10 cellular contexts compared by ENCODE assay signal in genomic region chr4:70996014-70996353, GRCh38. TPM values are rescaled to one million over a fixed set of nuclear protein-coding genes. Genes with fewer than 3 reads are reported as not detected.
DNase-seq lines count a peak whose midpoint lies in the region; ATAC-seq and TF ChIP-seq lines count a peak whose summit lies in the region.
"Had no signal": no experiment of that assay in that cellular context is flagged by ENCODE, and none has a peak within 500 bp of the region (broad histone marks: within the 10 kb centered on the region; RNA-seq: fewer than 3 reads in every experiment).

No MANE protein-coding gene starts in this region.

- H3K9me3 Mint-ChIP-seq in activated CD8-positive, alpha-beta memory T cell treated with anti-CD3 and anti-CD28 coated beads, Interleukin-2, amount 10 ng/mL, durations not matched to agents 7 days and 5 days (ENCODE audit: low read depth): no peaks in the 10 kb centered on the region
- H3K9me3 Mint-ChIP-seq in endodermal cell: peaks cover 25% of the 10 kb centered on the region
- peaks cover 6% of the 10 kb centered on the region for H3K9me3 Mint-ChIP-seq in stimulated activated naive CD8-positive, alpha-beta T cell treated with anti-CD3 and anti-CD28 coated beads, Interleukin-15, Interleukin-2, amounts not matched to agents 100 ng/mL and 50 ng/mL, for 24 hours

- H3K4me3 ChIP-seq in SU-DHL-6 (ENCODE audit: insufficient read depth, low read length, poor library complexity, severe bottlenecking) (peak overlapping the region; percentile 91), endodermal cell (ENCODE audit: low read length) (peak overlapping the region; percentile 51)
- H3K4me3 ChIP-seq: thoracic aorta had no signal

- WGBS in endodermal cell (ENCODE audit: insufficient coverage in 1 of 2, insufficient read length in 1 of 2), 2 experiments: 84 to 89% methylated on average over 4 of the region's 4 CpGs

- peak; percentile 54 for DNase-seq in activated CD8-positive, alpha-beta memory T cell treated with anti-CD3 and anti-CD28 coated beads, Interleukin-2, amount 10 ng/mL, durations not matched to agents 7 days and 5 days
- no peak for DNase-seq in activated CD8-positive, alpha-beta memory T cell treated with anti-CD3 and anti-CD28 coated beads, Interleukin-2, amount 50 U/mL, for 48 hours
- DNase-seq in endodermal cell: no peak
- DNase-seq: effector CD8-positive, alpha-beta T cell had no signal

- H3K27me3 ChIP-seq in SU-DHL-6 (ENCODE audit: low read length) (no peaks in the 10 kb centered on the region), endodermal cell (ENCODE audit: control insufficient read depth, insufficient read depth, low read length, poor library complexity, severe bottlenecking) (no peaks in the 10 kb centered on the region)

- H3F3A ChIP-seq in SU-DHL-6 (ENCODE audit: insufficient read depth): peaks cover 37% of the 10 kb centered on the region

- CTCF ChIA-PET in activated CD8-positive, alpha-beta memory T cell treated with anti-CD3 and anti-CD28 coated beads, Interleukin-2, amount 10 ng/mL, durations not matched to agents 7 days and 5 days (lab: Charles Lee): interaction anchor here (1.1 to 8.7 kb wide), 4 partner anchors 7 to 157 kb away, joined by 3 to 113 read pairs (median 8); partner anchors contain the start of gene GRSF1

- TF ChIP-seq CTCF in SU-DHL-6 (IDR thresholded peaks at IDR 0.05; ENCODE audit: insufficient read depth, low read length, poor library complexity, severe bottlenecking): no peak
- no peak for TF ChIP-seq CTCF in endodermal cell (conservative IDR thresholded peaks at IDR 0.05)

- peak overlapping the region; percentile 94 for H3K27ac ChIP-seq in SU-DHL-6 (ENCODE audit: low read depth, low read length)
- no peak overlapping the region for H3K27ac ChIP-seq in endodermal cell (ENCODE audit: low read depth, low read length)
- H3K27ac ChIP-seq: thoracic aorta had no signal

- H4K20me1 ChIP-seq in SU-DHL-6 (ENCODE audit: low read depth, low read length): no peaks in the 10 kb centered on the region

- H3K9me3 ChIP-seq in SU-DHL-6 (ENCODE audit: insufficient read depth, low read length) (no peaks in the 10 kb centered on the region), endodermal cell (ENCODE audit: control insufficient read depth, low read length) (peaks cover 8% of the 10 kb centered on the region)
- H3K9me3 ChIP-seq: thoracic aorta had no signal

- peaks cover 60% of the 10 kb centered on the region for H3K36me3 Mint-ChIP-seq in activated CD8-positive, alpha-beta memory T cell treated with anti-CD3 and anti-CD28 coated beads, Interleukin-2, amount 10 ng/mL, durations not matched to agents 7 days and 5 days
- peaks cover 33% of the 10 kb centered on the region for H3K36me3 Mint-ChIP-seq in endodermal cell (ENCODE audit: low read depth)
- H3K36me3 Mint-ChIP-seq in stimulated activated naive CD8-positive, alpha-beta T cell treated with anti-CD3 and anti-CD28 coated beads, Interleukin-15, Interleukin-2, amounts not matched to agents 100 ng/mL and 50 ng/mL, for 24 hours (ENCODE audit: low read depth): peaks cover 60% of the 10 kb centered on the region

- peaks cover 60% of the 10 kb centered on the region for H3K4me1 Mint-ChIP-seq in activated CD8-positive, alpha-beta memory T cell treated with anti-CD3 and anti-CD28 coated beads, Interleukin-2, amount 10 ng/mL, durations not matched to agents 7 days and 5 days
- peaks cover 27% of the 10 kb centered on the region for H3K4me1 Mint-ChIP-seq in endodermal cell
- peaks cover 73% of the 10 kb centered on the region for H3K4me1 Mint-ChIP-seq in stimulated activated naive CD8-positive, alpha-beta T cell treated with anti-CD3 and anti-CD28 coated beads, Interleukin-15, Interleukin-2, amounts not matched to agents 100 ng/mL and 50 ng/mL, for 24 hours (ENCODE audit: low read depth)

- peak overlapping the region; percentile 92 for H3K4me3 Mint-ChIP-seq in activated CD8-positive, alpha-beta memory T cell treated with anti-CD3 and anti-CD28 coated beads, Interleukin-2, amount 10 ng/mL, durations not matched to agents 7 days and 5 days
- H3K4me3 Mint-ChIP-seq in endodermal cell: peak overlapping the region; percentile 88
- H3K4me3 Mint-ChIP-seq in stimulated activated naive CD8-positive, alpha-beta T cell treated with anti-CD3 and anti-CD28 coated beads, Interleukin-15, Interleukin-2, amounts not matched to agents 100 ng/mL and 50 ng/mL, for 24 hours: peak overlapping the region; percentile 95

- H3K79me2 ChIP-seq in SU-DHL-6 (ENCODE audit: insufficient read depth, low read length): peaks cover 68% of the 10 kb centered on the region

- H3K4me1 ChIP-seq in endodermal cell (ENCODE audit: control insufficient read depth, insufficient read depth, low read length): no peaks in the 10 kb centered on the region

- peak overlapping the region; percentile 94 for H3K4me2 ChIP-seq in SU-DHL-6 (ENCODE audit: low read depth, low read length, poor library complexity, severe bottlenecking)

- ATAC-seq in activated CD8-positive, alpha-beta memory T cell treated with anti-CD3 and anti-CD28 coated beads, Interleukin-2, amount 10 ng/mL, durations not matched to agents 7 days and 5 days: peak; percentile 6
- ATAC-seq in GM21825 (IDR thresholded peaks at IDR 0.05; ENCODE audit: unreplicated experiment) (no peak), GM19463 (IDR thresholded peaks at IDR 0.05; ENCODE audit: unreplicated experiment) (no peak), GM21390 (IDR thresholded peaks at IDR 0.05; ENCODE audit: unreplicated experiment) (no peak)

- no peaks in the 10 kb centered on the region for H3K9me2 ChIP-seq in SU-DHL-6 (replicated peaks; ENCODE audit: insufficient read depth, low read length)

- H3K27me3 Mint-ChIP-seq in activated CD8-positive, alpha-beta memory T cell treated with anti-CD3 and anti-CD28 coated beads, Interleukin-2, amount 10 ng/mL, durations not matched to agents 7 days and 5 days: no peaks in the 10 kb centered on the region
- no peaks in the 10 kb centered on the region for H3K27me3 Mint-ChIP-seq in endodermal cell (ENCODE audit: insufficient read depth)
- H3K27me3 Mint-ChIP-seq in stimulated activated naive CD8-positive, alpha-beta T cell treated with anti-CD3 and anti-CD28 coated beads, Interleukin-15, Interleukin-2, amounts not matched to agents 100 ng/mL and 50 ng/mL, for 24 hours: no peaks in the 10 kb centered on the region

- H3K36me3 ChIP-seq in SU-DHL-6 (ENCODE audit: low read length): peaks cover 18% of the 10 kb centered on the region
- peaks cover 25% of the 10 kb centered on the region for H3K36me3 ChIP-seq in endodermal cell (ENCODE audit: control insufficient read depth, insufficient read depth, low read length)
- H3K36me3 ChIP-seq: thoracic aorta had no signal

- H3K9ac ChIP-seq in SU-DHL-6 (ENCODE audit: low read length): peak overlapping the region; percentile 86
- no peak overlapping the region for H3K9ac ChIP-seq in endodermal cell (ENCODE audit: extremely low read depth, low read length, poor library complexity, severe bottlenecking)

- H2AFZ ChIP-seq in SU-DHL-6 (ENCODE audit: low read depth, low read length, severe bottlenecking): no peak overlapping the region

- peak overlapping the region; percentile 81 for H3K27ac Mint-ChIP-seq in activated CD8-positive, alpha-beta memory T cell treated with anti-CD3 and anti-CD28 coated beads, Interleukin-2, amount 10 ng/mL, durations not matched to agents 7 days and 5 days
- H3K27ac Mint-ChIP-seq in endodermal cell: no peak overlapping the region
- H3K27ac Mint-ChIP-seq in stimulated activated naive CD8-positive, alpha-beta T cell treated with anti-CD3 and anti-CD28 coated beads, Interleukin-15, Interleukin-2, amounts not matched to agents 100 ng/mL and 50 ng/mL, for 24 hours: peak overlapping the region; percentile 88

RNA-seq across cellular contexts. Expression of gene DCK, which starts 2.5 kb away (rescaled TPM):
- total RNA-seq in activated CD8-positive, alpha-beta memory T cell treated with anti-CD3 and anti-CD28 coated beads, Interleukin-2, amount 10 ng/mL, durations not matched to agents 7 days and 5 days: 10 to 100 TPM; 60.0 to 70.7 TPM
- 10 to 100 TPM; 15.3 to 26.1 TPM for total RNA-seq in endodermal cell
- 38.0 TPM for polyA plus RNA-seq in endodermal cell (2013, experiment 1 of 2)
- polyA plus RNA-seq in endodermal cell (2013, experiment 2 of 2): 41.7 TPM
